In the genomic region with DNA sequence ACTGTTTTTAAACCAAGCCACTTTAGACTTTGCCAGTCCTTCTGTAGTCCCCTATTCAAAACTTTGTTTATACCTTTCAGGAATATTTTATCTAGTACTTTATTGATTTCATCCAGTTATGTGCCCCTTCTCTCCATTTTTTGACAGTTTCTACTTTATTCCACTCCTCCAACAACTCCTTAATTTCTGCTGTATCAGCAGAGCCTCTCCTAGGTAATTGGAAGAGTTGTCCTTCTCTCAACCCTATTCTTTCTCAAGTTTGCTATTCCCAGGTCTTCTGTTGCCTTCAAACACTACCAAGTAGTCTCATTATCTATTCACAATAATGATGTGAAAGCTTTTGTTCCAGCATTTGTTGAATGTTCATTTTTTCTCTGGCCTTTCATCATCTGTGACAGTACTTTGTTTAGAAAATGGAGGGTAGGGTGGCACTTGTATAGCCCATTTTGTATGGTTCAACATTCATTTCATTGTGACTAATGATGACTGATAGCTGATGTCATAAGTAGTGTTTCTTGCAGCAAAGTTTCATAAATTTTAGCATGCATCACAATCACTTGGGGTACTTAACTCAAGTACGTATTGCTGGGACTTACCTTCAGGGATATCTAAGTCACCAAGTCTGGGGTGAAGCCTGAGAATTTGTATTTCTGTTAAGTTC, we compare ENCODE assay signal across 14 cellular contexts.
DNase-seq lines count a peak whose midpoint lies in the region; ATAC-seq, FAIRE-seq and TF ChIP-seq lines count a peak whose summit lies in the region.
"Had no signal": no experiment of that assay in that cellular context is flagged by ENCODE, and none has a peak within 500 bp of the region (broad histone marks: within the 10 kb centered on the region; RNA-seq: fewer than 3 reads in every experiment).

No MANE protein-coding gene starts in this region.

- BruUV-seq in HepG2 (replicated peaks; lab: Mats Ljungman, UMichigan): no TSS peak

- in situ Hi-C loops in HepG2 (cut with HindIII; ENCODE audit: extremely low pct_ligation_motif_present, low pct_unique_long_range_greater_than_20kb): no loop called here

- TF ChIP-seq EP300 in HepG2 (IDR thresholded peaks at IDR 0.05; ENCODE audit: low read depth in 2 of 2, low read length in 2 of 2) (no peak), HepG2 (CRISPR knock-in tag; IDR thresholded peaks at IDR 0.05; ENCODE audit: borderline replicate concordance) (no peak)

- intact Hi-C loops in HepG2 (cut with micrococcal nuclease; ENCODE audit: unreplicated experiment): no loop called here
- intact Hi-C loops in right lobe of liver (cut with DNase I): no loop called here

- H4K20me1 ChIP-seq in HepG2 (ENCODE audit: insufficient read depth, low read length): no peaks in the 10 kb centered on the region
- H4K20me1 ChIP-seq: BLaER1 treated with 17β-estradiol and CSF1 and Interleukin-3, amounts not matched to agents 10 nM and 100 nM had no signal

- no peak overlapping the region for H3K27ac ChIP-seq in HepG2 (ENCODE audit: extremely low read length, insufficient read depth, low read length)
- H3K27ac ChIP-seq in right lobe of liver: no peak overlapping the region
- H3K27ac ChIP-seq: BLaER1 treated with 17β-estradiol and CSF1 and Interleukin-3, amounts not matched to agents 10 nM and 100 nM had no signal

- TF ChIP-seq POLR2A in HepG2 (IDR thresholded peaks at IDR 0.05; ENCODE audit: insufficient read depth in 1 of 2, low read depth in 2 of 2, low read length in 2 of 2): no peak
- TF ChIP-seq POLR2A in right lobe of liver (IDR thresholded peaks at IDR 0.05): no peak

- no peaks in the 10 kb centered on the region for H3K9me3 ChIP-seq in HepG2 (ENCODE audit: low read length)
- H3K9me3 ChIP-seq in right lobe of liver: no peaks in the 10 kb centered on the region

- H3K4me2 ChIP-seq in HepG2 (ENCODE audit: low read depth, low read length): no peak overlapping the region
- H3K4me2 ChIP-seq: BLaER1 treated with 17β-estradiol and CSF1 and Interleukin-3, amounts not matched to agents 10 nM and 100 nM had no signal

- ATAC-seq in HepG2: no peak
- ATAC-seq in right lobe of liver: no peak
- ATAC-seq in activated T-helper 17 cell treated with anti-CD3 and anti-CD28 coated beads, Interleukin-2, amount 50 U/mL, for 72 hours (replicated peaks): peak; percentile 64

- peaks cover 5% of the 10 kb centered on the region for H3K4me1 Mint-ChIP-seq in activated T-helper 17 cell treated with anti-CD3 and anti-CD28 coated beads, Interleukin-2, amount 50 U/mL, for 72 hours
- peaks cover 6% of the 10 kb centered on the region for H3K4me1 Mint-ChIP-seq in type B pancreatic cell (ENCODE audit: unreplicated experiment)

- no peak for DNase-seq in HepG2 (ENCODE audit: low spot score)
- DNase-seq in right lobe of liver: no peak
- peak; percentile 12 for DNase-seq in M059J (ENCODE audit: low read depth)
- no peak for DNase-seq in type B pancreatic cell (ENCODE audit: extremely low spot score, unreplicated experiment)
- DNase-seq in activated effector memory CD4-positive, alpha-beta T cell treated with anti-CD3 and anti-CD28 coated beads, Interleukin-2, amount 50 U/mL, for 16 hours: no peak
- DNase-seq in DMS79 treated with DMSO at 0.1 percent for 48 hours (lab: John Stamatoyannopoulos, UW): no peak
- DNase-seq: DMS 273 treated with DMSO at 0.1 percent for 48 hours, H9, MV-4-11, NCI-H1417 treated with DMSO at 0.1 percent for 48 hours, NCI-H2029 treated with DMSO at 0.1 percent for 48 hours, NCI-H524 had no signal

- no peak overlapping the region for H3K4me3 ChIP-seq in HepG2 (replicated peaks in 1 of 3; ENCODE audit: insufficient read depth in 1 of 3, low read depth in 2 of 3, low read length in 3 of 3)
- H3K4me3 ChIP-seq in right lobe of liver: no peak overlapping the region
- H3K4me3 ChIP-seq: BLaER1 treated with 17β-estradiol and CSF1 and Interleukin-3, amounts not matched to agents 10 nM and 100 nM had no signal

- peaks cover 12% of the 10 kb centered on the region for H3K4me1 ChIP-seq in HepG2 (ENCODE audit: insufficient read depth, low read length)
- peaks cover 0 to under 1% (median 0%) of the 10 kb centered on the region in 4 donors for H3K4me1 ChIP-seq in right lobe of liver

- no peaks in the 10 kb centered on the region for H3K36me3 Mint-ChIP-seq in activated T-helper 17 cell treated with anti-CD3 and anti-CD28 coated beads, Interleukin-2, amount 50 U/mL, for 72 hours (ENCODE audit: low read depth)
- H3K36me3 Mint-ChIP-seq in type B pancreatic cell: peaks cover 9% of the 10 kb centered on the region

- no peak for TF ChIP-seq RAD21 in HepG2 (CRISPR knock-in tag; IDR thresholded peaks at IDR 0.05)

- TF ChIP-seq CTCF in HepG2 (CRISPR knock-in tag; IDR thresholded peaks at IDR 0.05): no peak
- no peak for TF ChIP-seq CTCF in right lobe of liver (IDR thresholded peaks at IDR 0.05)
- TF ChIP-seq CTCF in type B pancreatic cell (conservative IDR thresholded peaks at IDR 0.05): no peak

- CTCF ChIA-PET in HepG2 (lab: Yijun Ruan, JAX; ENCODE audit: low intra/inter-chr PET ratio, low total read pairs): no interaction called here

- H3K9ac ChIP-seq in HepG2 (ENCODE audit: insufficient read depth, low read depth, low read length): no peak overlapping the region
- H3K9ac ChIP-seq: BLaER1 treated with 17β-estradiol and CSF1 and Interleukin-3, amounts not matched to agents 10 nM and 100 nM had no signal

- peak overlapping the region; percentile 18 for H3K27ac Mint-ChIP-seq in activated T-helper 17 cell treated with anti-CD3 and anti-CD28 coated beads, Interleukin-2, amount 50 U/mL, for 72 hours
- peak overlapping the region; percentile 55 for H3K27ac Mint-ChIP-seq in type B pancreatic cell
- H3K27ac Mint-ChIP-seq: H9 had no signal

- 85% methylated on average over 1 of the region's 1 CpG for WGBS in HepG2 (ENCODE audit: low lambda C conversion rate)
- 100% methylated on average over 1 of the region's 1 CpG for WGBS in right lobe of liver (ENCODE audit: insufficient coverage, low coverage, low lambda C conversion rate, missing lambda C conversion rate)

- H3K27me3 Mint-ChIP-seq in activated T-helper 17 cell treated with anti-CD3 and anti-CD28 coated beads, Interleukin-2, amount 50 U/mL, for 72 hours: no peaks in the 10 kb centered on the region
- H3K27me3 Mint-ChIP-seq in type B pancreatic cell: no peaks in the 10 kb centered on the region

- H3K79me2 ChIP-seq in HepG2 (ENCODE audit: insufficient read depth, low read length): no peaks in the 10 kb centered on the region

- H2AFZ ChIP-seq in HepG2 (ENCODE audit: low read length): no peak overlapping the region

- no peaks in the 10 kb centered on the region for H3K9me3 Mint-ChIP-seq in activated T-helper 17 cell treated with anti-CD3 and anti-CD28 coated beads, Interleukin-2, amount 50 U/mL, for 72 hours
- peaks cover 3% of the 10 kb centered on the region for H3K9me3 Mint-ChIP-seq in type B pancreatic cell

- H3K36me3 ChIP-seq in HepG2 (replicated peaks in 1 of 2; ENCODE audit: control insufficient read depth in 1 of 2, insufficient read depth in 2 of 2, low read length in 2 of 2) (no peaks in the 10 kb centered on the region), right lobe of liver (no peaks in the 10 kb centered on the region)
- H3K36me3 ChIP-seq: BLaER1 treated with 17β-estradiol and CSF1 and Interleukin-3, amounts not matched to agents 10 nM and 100 nM had no signal

- H3K4me3 Mint-ChIP-seq in activated T-helper 17 cell treated with anti-CD3 and anti-CD28 coated beads, Interleukin-2, amount 50 U/mL, for 72 hours: no peak overlapping the region
- no peak overlapping the region for H3K4me3 Mint-ChIP-seq in type B pancreatic cell
- H3K4me3 Mint-ChIP-seq: H9 had no signal

- H3K27me3 ChIP-seq in HepG2 (ENCODE audit: control insufficient read depth in 1 of 2, insufficient read depth in 2 of 2, low read length in 2 of 2): no peaks in the 10 kb centered on the region
- H3K27me3 ChIP-seq in right lobe of liver: no peaks in the 10 kb centered on the region
- H3K27me3 ChIP-seq: BLaER1 treated with 17β-estradiol and CSF1 and Interleukin-3, amounts not matched to agents 10 nM and 100 nM had no signal

- no peak for FAIRE-seq in HepG2 (lab: Jason Lieb, UNC)

- POLR2A ChIA-PET in HepG2 (lab: Yijun Ruan, JAX): no interaction called here

TF ChIP-seq in HepG2, 621 proteins besides CTCF, POLR2A, EP300 and RAD21:
- TF ChIP-seq MAF1 (CRISPR knock-in tag; IDR thresholded peaks at IDR 0.05; ENCODE audit: borderline replicate concordance) (no peak), MAFK (conservative IDR thresholded peaks at IDR 0.05 in 1 of 2, IDR thresholded peaks at IDR 0.05 in 1 of 2; ENCODE audit: low read length in 2 of 2) (peak in 1 of 2 experiments; percentile 51; a peak in 1 of 4 replicates), CREB1 (IDR thresholded peaks at IDR 0.05) (peak; percentile 37), CREB1 (CRISPR knock-in tag; IDR thresholded peaks at IDR 0.05) (no peak), MED8 (CRISPR knock-in tag; IDR thresholded peaks at IDR 0.05; ENCODE audit: insufficient replicate concordance) (no peak)
TF ChIP-seq in HepG2: peak in this region for 2.
